In the genomic region with DNA sequence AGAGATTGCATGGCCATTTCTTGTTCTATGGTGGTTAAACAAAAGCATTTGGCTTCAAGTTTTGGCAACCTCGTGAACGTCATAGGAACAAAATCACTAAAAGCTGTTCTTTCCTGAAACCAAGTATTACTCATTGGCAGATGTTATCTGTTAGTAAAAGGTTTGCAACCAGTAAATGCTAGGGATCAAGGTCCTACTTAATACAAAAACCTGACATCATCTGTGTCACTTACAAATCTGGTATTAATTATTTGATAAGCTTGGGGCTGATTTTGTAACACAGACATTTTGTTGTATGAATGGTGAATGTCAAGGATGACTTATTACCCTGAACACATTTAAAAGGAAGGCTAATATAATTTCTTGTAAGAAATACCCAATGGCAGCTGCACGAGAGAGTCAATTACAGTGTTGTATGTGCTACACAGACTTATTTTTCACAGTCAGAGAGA, we compare ENCODE assay signal across 13 cellular contexts.
DNase-seq lines count a peak whose midpoint lies in the region; ATAC-seq, FAIRE-seq and TF ChIP-seq lines count a peak whose summit lies in the region.
"Had no signal": no experiment of that assay in that cellular context is flagged by ENCODE, and none has a peak within 500 bp of the region (broad histone marks: within the 10 kb centered on the region; RNA-seq: fewer than 3 reads in every experiment).

No MANE protein-coding gene starts in this region.

- TF ChIP-seq EP300 in SK-N-SH (IDR thresholded peaks at IDR 0.05; ENCODE audit: borderline replicate concordance in 1 of 2, low read depth in 1 of 2, low read length in 1 of 2) = peak; percentile 99
- no peak for TF ChIP-seq EP300 in sigmoid colon (IDR thresholded peaks at IDR 0.05)

- H3K9me3 ChIP-seq in SK-N-SH (no peaks in the 10 kb centered on the region), pancreas (no peaks in the 10 kb centered on the region), sigmoid colon (no peaks in the 10 kb centered on the region)

- H3K4me3 ChIP-seq in SK-N-SH (ENCODE audit: low read depth in 2 of 2, low read length in 1 of 2) = no peak overlapping the region
- no peak overlapping the region for H3K4me3 ChIP-seq in fibroblast of pulmonary artery (replicated peaks; ENCODE audit: low read depth, low read length)
- no peak overlapping the region for H3K4me3 ChIP-seq in pancreas
- H3K4me3 ChIP-seq in sigmoid colon = no peak overlapping the region

- intact Hi-C loops in pancreas (cut with DNase I) (no loop called here), sigmoid colon (cut with DNase I) (no loop called here)

- POLR2A ChIA-PET in SK-N-SH (lab: Yijun Ruan, JAX) (interaction anchor here (1.0 to 2.0 kb wide), 5 partner anchors 32 to 494 kb away, joined by 4 to 21 read pairs (median 6); no protein-coding TSS in a partner anchor), GM10248 (lab: Yijun Ruan, JAX) (no interaction called here)

- peaks cover 8% of the 10 kb centered on the region for H3F3A ChIP-seq in SK-N-SH (replicated peaks; ENCODE audit: insufficient read depth)

- no peaks in the 10 kb centered on the region for H3K9me2 ChIP-seq in SK-N-SH

- H2AFZ ChIP-seq in SK-N-SH (ENCODE audit: low read depth) = no peak overlapping the region

- peaks cover 3 to 13% of the 10 kb centered on the region in 2 experiments; a peak in 2 of 4 replicates for H3K4me1 ChIP-seq in SK-N-SH (ENCODE audit: control insufficient read depth in 1 of 2, insufficient read depth in 2 of 2, low read depth in 1 of 2, low read length in 1 of 2)
- H3K4me1 ChIP-seq in pancreas = no peaks in the 10 kb centered on the region
- no peaks in the 10 kb centered on the region for H3K4me1 ChIP-seq in sigmoid colon

- no peaks in the 10 kb centered on the region for H3K79me2 ChIP-seq in SK-N-SH (ENCODE audit: insufficient read depth)

- peak; percentile 5 for DNase-seq in ELR (ENCODE audit: low read depth)
- peak; percentile 61 for DNase-seq in SK-N-SH
- DNase-seq in fibroblast of pulmonary artery (ENCODE audit: low read depth) = peak; percentile 89
- no peak for DNase-seq in pancreas
- no peak for DNase-seq in GM10248 (ENCODE audit: extremely low spot score)
- DNase-seq in sigmoid colon = no peak
- DNase-seq: DMS153, NCI-H1048, NCI-H510A treated with DMSO at 0.1 percent for 48 hours had no signal

- no peaks in the 10 kb centered on the region for H3K27me3 ChIP-seq in SK-N-SH (ENCODE audit: insufficient read depth)
- H3K27me3 ChIP-seq in pancreas = no peaks in the 10 kb centered on the region
- no peaks in the 10 kb centered on the region for H3K27me3 ChIP-seq in sigmoid colon

- no peak overlapping the region for H3K9ac ChIP-seq in SK-N-SH

- 14% methylated on average over 3 of the region's 3 CpGs for whole genome bisulfite sequencing in SK-N-SH (ENCODE audit: low lambda C conversion rate)
- WGBS in pancreas, 2 donors = 50 to 52% methylated on average over 3 of the region's 3 CpGs
- 84% methylated on average over 3 of the region's 3 CpGs for WGBS in sigmoid colon, 2 donors

- no peaks in the 10 kb centered on the region for H4K20me1 ChIP-seq in SK-N-SH (ENCODE audit: insufficient read depth)

- CTCF ChIA-PET in SK-N-SH (lab: Yijun Ruan, JAX) (interaction anchor here (0.6 to 2.2 kb wide), 5 partner anchors 43 to 232 kb away, joined by 3 to 6 read pairs (median 4); no protein-coding TSS in a partner anchor), GM10248 (lab: Yijun Ruan, JAX) (interaction anchor here (1.0 kb wide), 1 partner anchor 9 kb away, joined by 5 read pairs; no protein-coding TSS in a partner anchor)

- TF ChIP-seq CTCF in SK-N-SH (IDR thresholded peaks at IDR 0.05) = no peak
- no peak for TF ChIP-seq CTCF in fibroblast of pulmonary artery (IDR thresholded peaks at IDR 0.05; ENCODE audit: low read length, missing control alignments)
- no peak for TF ChIP-seq CTCF in pancreas (IDR thresholded peaks at IDR 0.05)
- no peak for TF ChIP-seq CTCF in GM10248 (IDR thresholded peaks at IDR 0.05; ENCODE audit: control extremely low read depth, extremely low read depth, low read depth, missing control alignments)
- no peak for TF ChIP-seq CTCF in sigmoid colon (IDR thresholded peaks at IDR 0.05)

- H3K27ac ChIP-seq in SK-N-SH (ENCODE audit: low read depth in 2 of 2, low read length in 1 of 2) (peak overlapping the region; percentile 85 to 88), pancreas (no peak overlapping the region), sigmoid colon (no peak overlapping the region)
- H3K27ac ChIP-seq: RWPE1 had no signal

- TF ChIP-seq RAD21 in SK-N-SH (IDR thresholded peaks at IDR 0.05; ENCODE audit: low read length) = peak; percentile 46; the same call in 1 of the 2 replicates

- peak overlapping the region; percentile 31; the same call in 1 of the 2 replicates for H3K4me2 ChIP-seq in SK-N-SH

- no peak for FAIRE-seq in pancreas (lab: Jason Lieb, UNC)
- FAIRE-seq: GM12891 had no signal

- H3K36me3 ChIP-seq in SK-N-SH (replicated peaks in 1 of 2; ENCODE audit: control insufficient read depth in 1 of 2, insufficient read depth in 2 of 2, low read length in 1 of 2) (no peaks in the 10 kb centered on the region), pancreas (no peaks in the 10 kb centered on the region), sigmoid colon (no peaks in the 10 kb centered on the region)

- ATAC-seq in pancreas (peak in 3 of 4 donors; percentile 39 to 83 (median 63)), HG02973 (IDR thresholded peaks at IDR 0.05; ENCODE audit: unreplicated experiment) (no peak), HG02852 (IDR thresholded peaks at IDR 0.05; ENCODE audit: unreplicated experiment) (no peak)

- TF ChIP-seq POLR2A in sigmoid colon (IDR thresholded peaks at IDR 0.05) = no peak

TF ChIP-seq in SK-N-SH, 30 proteins besides CTCF, POLR2A, EP300 and RAD21 (continues in another document):
- TF ChIP-seq TAF1 (IDR thresholded peaks at IDR 0.05; ENCODE audit: borderline replicate concordance, low read depth, low read length) = no peak
- peak; percentile 86 for TF ChIP-seq RXRA (IDR thresholded peaks at IDR 0.05; ENCODE audit: borderline replicate concordance, low read depth)
- TF ChIP-seq, protein P1, sequence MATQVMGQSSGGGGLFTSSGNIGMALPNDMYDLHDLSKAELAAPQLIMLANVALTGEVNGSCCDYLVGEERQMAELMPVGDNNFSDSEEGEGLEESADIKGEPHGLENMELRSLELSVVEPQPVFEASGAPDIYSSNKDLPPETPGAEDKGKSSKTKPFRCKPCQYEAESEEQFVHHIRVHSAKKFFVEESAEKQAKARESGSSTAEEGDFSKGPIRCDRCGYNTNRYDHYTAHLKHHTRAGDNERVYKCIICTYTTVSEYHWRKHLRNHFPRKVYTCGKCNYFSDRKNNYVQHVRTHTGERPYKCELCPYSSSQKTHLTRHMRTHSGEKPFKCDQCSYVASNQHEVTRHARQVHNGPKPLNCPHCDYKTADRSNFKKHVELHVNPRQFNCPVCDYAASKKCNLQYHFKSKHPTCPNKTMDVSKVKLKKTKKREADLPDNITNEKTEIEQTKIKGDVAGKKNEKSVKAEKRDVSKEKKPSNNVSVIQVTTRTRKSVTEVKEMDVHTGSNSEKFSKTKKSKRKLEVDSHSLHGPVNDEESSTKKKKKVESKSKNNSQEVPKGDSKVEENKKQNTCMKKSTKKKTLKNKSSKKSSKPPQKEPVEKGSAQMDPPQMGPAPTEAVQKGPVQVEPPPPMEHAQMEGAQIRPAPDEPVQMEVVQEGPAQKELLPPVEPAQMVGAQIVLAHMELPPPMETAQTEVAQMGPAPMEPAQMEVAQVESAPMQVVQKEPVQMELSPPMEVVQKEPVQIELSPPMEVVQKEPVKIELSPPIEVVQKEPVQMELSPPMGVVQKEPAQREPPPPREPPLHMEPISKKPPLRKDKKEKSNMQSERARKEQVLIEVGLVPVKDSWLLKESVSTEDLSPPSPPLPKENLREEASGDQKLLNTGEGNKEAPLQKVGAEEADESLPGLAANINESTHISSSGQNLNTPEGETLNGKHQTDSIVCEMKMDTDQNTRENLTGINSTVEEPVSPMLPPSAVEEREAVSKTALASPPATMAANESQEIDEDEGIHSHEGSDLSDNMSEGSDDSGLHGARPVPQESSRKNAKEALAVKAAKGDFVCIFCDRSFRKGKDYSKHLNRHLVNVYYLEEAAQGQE (IDR thresholded peaks at IDR 0.05; ENCODE audit: low read depth, low read length) = no peak
- TF ChIP-seq SMC3 (IDR thresholded peaks at IDR 0.05; ENCODE audit: low read depth, low read length) = no peak
- TF ChIP-seq NRF1 (IDR thresholded peaks at IDR 0.05; ENCODE audit: low read depth, low read length) = no peak
- no peak; the same call in 1 of the 2 replicates for TF ChIP-seq GABPA (IDR thresholded peaks at IDR 0.05; ENCODE audit: low read depth)
- peak; percentile 94 for TF ChIP-seq FOSL2 (IDR thresholded peaks at IDR 0.05; ENCODE audit: borderline replicate concordance, low read depth)
- TF ChIP-seq TEAD4 (IDR thresholded peaks at IDR 0.05; ENCODE audit: borderline replicate concordance, insufficient read depth) = peak; percentile 98
- peak; percentile 100 for TF ChIP-seq TCF12 (IDR thresholded peaks at IDR 0.05)
- TF ChIP-seq RCOR1 (IDR thresholded peaks at IDR 0.05; ENCODE audit: low read length) = peak; percentile 97
- TF ChIP-seq, protein P2, sequence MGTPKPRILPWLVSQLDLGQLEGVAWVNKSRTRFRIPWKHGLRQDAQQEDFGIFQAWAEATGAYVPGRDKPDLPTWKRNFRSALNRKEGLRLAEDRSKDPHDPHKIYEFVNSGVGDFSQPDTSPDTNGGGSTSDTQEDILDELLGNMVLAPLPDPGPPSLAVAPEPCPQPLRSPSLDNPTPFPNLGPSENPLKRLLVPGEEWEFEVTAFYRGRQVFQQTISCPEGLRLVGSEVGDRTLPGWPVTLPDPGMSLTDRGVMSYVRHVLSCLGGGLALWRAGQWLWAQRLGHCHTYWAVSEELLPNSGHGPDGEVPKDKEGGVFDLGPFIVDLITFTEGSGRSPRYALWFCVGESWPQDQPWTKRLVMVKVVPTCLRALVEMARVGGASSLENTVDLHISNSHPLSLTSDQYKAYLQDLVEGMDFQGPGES (IDR thresholded peaks at IDR 0.05; ENCODE audit: low read depth, low read length) = no peak
- peak; percentile 98 for TF ChIP-seq PBX3 (IDR thresholded peaks at IDR 0.05)
- TF ChIP-seq CHD2 (IDR thresholded peaks at IDR 0.05; ENCODE audit: low read length, partially characterized antibody) = peak; percentile 64
- TF ChIP-seq FOXM1 (IDR thresholded peaks at IDR 0.05; ENCODE audit: low read depth) = peak; percentile 97
- TF ChIP-seq ELF1 (IDR thresholded peaks at IDR 0.05) = peak; percentile 34; the same call in 1 of the 2 replicates
- peak; percentile 93 for TF ChIP-seq FOXJ3 (CRISPR knock-in tag; IDR thresholded peaks at IDR 0.05)

Comparison
In these comparisons a context has a peak if more than half of its experiments do, and no peak if none do; other contexts are left out.
1. DNase-seq: peak in ELR (single experiment), SK-N-SH (single experiment) and fibroblast of pulmonary artery (single experiment); none in pancreas (0 of 6), GM10248 (single experiment) and sigmoid colon (single experiment).
2. H3K27ac ChIP-seq: peak in SK-N-SH (2 of 2); none in pancreas (0 of 4) and sigmoid colon (0 of 4).
3. ATAC-seq: peak in pancreas (3 of 4); none in HG02973 (single experiment) and HG02852 (single experiment).